In genomic region chr10:91797874-91798735, GRCh38 we compare ENCODE assay signal across 8 cellular contexts. TPM values are rescaled to one million over a fixed set of nuclear protein-coding genes. Genes with fewer than 3 reads are reported as not detected.
DNase-seq lines count a peak whose midpoint lies in the region; ATAC-seq and TF ChIP-seq lines count a peak whose summit lies in the region.

TSS of gene TNKS2 (plus strand) at chr10:91798426. CDS start at chr10:91798691, 265 bp downstream.

- peaks cover 0 to 3% (median 0%) of the 10 kb centered on the region in 3 donors for H3K27me3 Mint-ChIP-seq in CD14-positive monocyte (ENCODE audit: low read depth in 3 of 3)
- H3K27me3 Mint-ChIP-seq in dendritic cell treated with granulocyte-macrophage colony-stimulating factor and Interleukin-4, amounts not matched to agents 40 ng/mL and 50 ng/mL, for 4 days, result peaks cover 6% of the 10 kb centered on the region

- peak within 1 kb of the TSS; percentile 97 to 98 for H3K27ac ChIP-seq in left lung

- peaks cover 15 to 20% of the 10 kb centered on the region in 2 donors for H3K36me3 Mint-ChIP-seq in CD14-positive monocyte
- H3K36me3 Mint-ChIP-seq in dendritic cell treated with granulocyte-macrophage colony-stimulating factor and Interleukin-4, amounts not matched to agents 40 ng/mL and 50 ng/mL, for 4 days (ENCODE audit: low read depth), result peaks cover 50% of the 10 kb centered on the region

- H3K27ac Mint-ChIP-seq in CD14-positive monocyte, result peak within 1 kb of the TSS; percentile 91 to 97 (median 94)
- H3K27ac Mint-ChIP-seq in dendritic cell treated with granulocyte-macrophage colony-stimulating factor and Interleukin-4, amounts not matched to agents 40 ng/mL and 50 ng/mL, for 4 days, result peak within 1 kb of the TSS; percentile 99

- peaks cover 10 to 55% of the 10 kb centered on the region in 2 donors for H3K4me1 ChIP-seq in left lung

- intact Hi-C loops in CD14-positive monocyte (cut with micrococcal nuclease), result loop anchor here (5.0 kb wide), 2 partner anchors 124 to 129 kb away; partner anchors contain the start of gene BTAF1 (in 1 of the 2)
- intact Hi-C loops in dendritic cell treated with granulocyte-macrophage colony-stimulating factor and Interleukin-4, amounts not matched to agents 40 ng/mL and 50 ng/mL, for 4 days (cut with micrococcal nuclease), result loop anchor here (5.0 kb wide), 2 partner anchors 109 to 124 kb away; partner anchors contain the start of genes BTAF1 and FGFBP3
- intact Hi-C loops in left lung (cut with DNase I), result no loop called here

- peak; percentile 86 for DNase-seq in CD14-positive monocyte (ENCODE audit: low spot score)
- DNase-seq in NCI-H774 (lab: John Stamatoyannopoulos, UW), result peak; percentile 79
- peak; percentile 82 to 84 for DNase-seq in activated CD4-positive, alpha-beta T cell treated with anti-CD3 and anti-CD28 coated beads, Interleukin-2, amount 50 U/mL, for 4 hours
- DNase-seq in left lung, result peak; percentile 95 to 99
- DNase-seq in stimulated activated CD4-positive, alpha-beta T cell treated with anti-CD3 and anti-CD28 coated beads, Interleukin-2, amount 100 ng/mL, for 4 hours (ENCODE audit: low read depth), result peak; percentile 85

- peak within 1 kb of the TSS; percentile 94 to 98 for H3K4me3 Mint-ChIP-seq in CD14-positive monocyte
- peak within 1 kb of the TSS; percentile 96 for H3K4me3 Mint-ChIP-seq in dendritic cell treated with granulocyte-macrophage colony-stimulating factor and Interleukin-4, amounts not matched to agents 40 ng/mL and 50 ng/mL, for 4 days

- H3K4me1 Mint-ChIP-seq in CD14-positive monocyte, result peaks cover 43% of the 10 kb centered on the region
- H3K4me1 Mint-ChIP-seq in dendritic cell treated with granulocyte-macrophage colony-stimulating factor and Interleukin-4, amounts not matched to agents 40 ng/mL and 50 ng/mL, for 4 days (ENCODE audit: low read depth), result peaks cover 52% of the 10 kb centered on the region

- H3K9me3 Mint-ChIP-seq in CD14-positive monocyte, result no peaks in the 10 kb centered on the region
- H3K9me3 Mint-ChIP-seq in dendritic cell treated with granulocyte-macrophage colony-stimulating factor and Interleukin-4, amounts not matched to agents 40 ng/mL and 50 ng/mL, for 4 days, result no peaks in the 10 kb centered on the region

- peak; percentile 73 for ATAC-seq in GM19372 (IDR thresholded peaks at IDR 0.05; ENCODE audit: low read depth, unreplicated experiment)
- peak; percentile 71 for ATAC-seq in HG03521 (IDR thresholded peaks at IDR 0.05; ENCODE audit: unreplicated experiment)
- peak; percentile 89 for ATAC-seq in left lung

- H3K27me3 ChIP-seq in left lung, result no peaks in the 10 kb centered on the region

- H3K9me3 ChIP-seq in left lung, result no peaks in the 10 kb centered on the region

- H3K4me3 ChIP-seq in left lung, result peak within 1 kb of the TSS; percentile 76 to 96

- H3K36me3 ChIP-seq in left lung, result peaks cover 0 to 5% of the 10 kb centered on the region in 2 donors

- no peak for TF ChIP-seq CTCF in CD14-positive monocyte (IDR thresholded peaks at IDR 0.05)
- TF ChIP-seq CTCF in left lung (IDR thresholded peaks at IDR 0.05), result no peak

RNA-seq across cellular contexts. Expression of gene TNKS2, which starts in this region (rescaled TPM):
- polyA plus RNA-seq in CD14-positive monocyte, result 10 to 100 TPM; 20.7 to 20.9 TPM
- 10 to 100 TPM; 37.1 to 37.6 TPM for total RNA-seq in left lung

Comparison
In these comparisons a context has a peak if more than half of its experiments do, and no peak if none do; other contexts are left out.
1. Peak in every context shown above with its lines: DNase-seq, ATAC-seq, H3K4me3 ChIP-seq and H3K27ac ChIP-seq.
2. intact Hi-C loops: an anchor here in CD14-positive monocyte (5.0 kb wide) and dendritic cell treated with granulocyte-macrophage colony-stimulating factor and Interleukin-4, amounts not matched to agents 40 ng/mL and 50 ng/mL, for 4 days (5.0 kb wide); none called in left lung.